Comparison of ENCODE assay signal across 10 cellular contexts in genomic region chr1:6428453-6428852, GRCh38. TPM values are rescaled to one million over a fixed set of nuclear protein-coding genes. Genes with fewer than 3 reads are reported as not detected.
A peak's percentile ranks its signal among the peaks of the same experiment; 100 is the strongest.
DNase-seq lines count a peak whose midpoint lies in the region; ATAC-seq, FAIRE-seq and TF ChIP-seq lines count a peak whose summit lies in the region.
"Not testable (repeated sequence)": the region's sequence is repeated elsewhere in the genome, so short reads cannot be mapped to it uniquely, and the experiment has no call there.
"Had no signal": no experiment of that assay in that cellular context is flagged by ENCODE, and none has a peak within 500 bp of the region (broad histone marks: within the 10 kb centered on the region; RNA-seq: fewer than 3 reads in every experiment).

No MANE protein-coding gene starts in this region.

- not testable (repeated sequence) for H3K9ac ChIP-seq in GM12878 (ENCODE audit: control insufficient read depth, insufficient read depth, low read length); endodermal cell (ENCODE audit: extremely low read depth, low read length, poor library complexity, severe bottlenecking); neural progenitor cell

- H3K9me3 ChIP-seq in GM12878 (replicated peaks; ENCODE audit: control insufficient read depth, insufficient read depth, low read length); endodermal cell (ENCODE audit: control insufficient read depth, low read length); neural progenitor cell (ENCODE audit: low read depth): not testable (repeated sequence)

- CTCF ChIA-PET in GM12878 (lab: Yijun Ruan, JAX): interaction anchor here (0.7 to 10.9 kb wide), 2 partner anchors 12 to 41 kb away, joined by 4 to 137 read pairs; no protein-coding TSS in a partner anchor

- H3K27ac ChIP-seq in 22Rv1: 0 out of 2 replicates have a peak overlapping the region, but pooled peaks have one; percentile 46
- H3K27ac ChIP-seq in GM12878 (ENCODE audit: control insufficient read depth, insufficient read depth); endodermal cell (ENCODE audit: low read depth, low read length); neural progenitor cell: not testable (repeated sequence)

- not testable (repeated sequence) for H3K36me3 Mint-ChIP-seq in endodermal cell (ENCODE audit: low read depth); neural progenitor cell

- not testable (repeated sequence) for H3K9me3 Mint-ChIP-seq in endodermal cell, neural progenitor cell

- H3K79me2 ChIP-seq in GM12878 (ENCODE audit: control insufficient read depth, insufficient read depth, low read length); neural progenitor cell (ENCODE audit: low read depth): not testable (repeated sequence)

- peak; percentile 62 for ATAC-seq in GM12878

- H4K20me1 ChIP-seq in GM12878 (ENCODE audit: control insufficient read depth, insufficient read depth): not testable (repeated sequence)
- H4K20me1 ChIP-seq in neural progenitor cell (ENCODE audit: low read depth): peaks cover 20% of the 10 kb centered on the region

- DNase-seq in GM12892 (ENCODE audit: insufficient read length); HTR-8/SVneo (ENCODE audit: insufficient read length, low spot score); GM12878 (ENCODE audit: low read depth, low spot score): not testable (repeated sequence)
- peak; percentile 41 for DNase-seq in H7
- DNase-seq in endodermal cell: peak; percentile 32
- DNase-seq in neural progenitor cell (ENCODE audit: low spot score): peak; percentile 1

- H3F3A ChIP-seq in neural progenitor cell (ENCODE audit: low read depth): not testable (repeated sequence)

- H2AFZ ChIP-seq in GM12878 (ENCODE audit: control insufficient read depth, low read depth, low read length); neural progenitor cell (replicated peaks): not testable (repeated sequence)

- not testable (repeated sequence) for H3K27ac Mint-ChIP-seq in endodermal cell, neural progenitor cell

- H3K36me3 ChIP-seq in H7 (replicated peaks; ENCODE audit: control insufficient read depth, insufficient read depth, low read length); GM12878 (ENCODE audit: control insufficient read depth in 2 of 2, insufficient read depth in 2 of 2, low read length in 1 of 2); endodermal cell (ENCODE audit: control insufficient read depth, insufficient read depth, low read length); neural progenitor cell: not testable (repeated sequence)

- not testable (repeated sequence) for BruUV-seq in GM12878 (replicated peaks; lab: Mats Ljungman, UMichigan)

- 2% methylated on average over 6 of the region's 6 CpGs for WGBS in GM12878 (ENCODE audit: insufficient coverage, insufficient replicate concordance, low lambda C conversion rate, missing lambda C conversion rate)
- 78 to 83% methylated on average over 1 to 6 of the region's 6 CpGs for WGBS in endodermal cell (ENCODE audit: insufficient coverage in 1 of 2, insufficient read length in 1 of 2), 2 experiments

- SMC1A ChIA-PET in GM12878 (lab: Charles Lee; ENCODE audit: uncharacterized antibody, unreplicated experiment): not testable (repeated sequence)

- in situ Hi-C loops in GM12878 (cut with MboI): not testable (repeated sequence)

- not testable (repeated sequence) for TF ChIP-seq EP300 in GM12878 (IDR thresholded peaks at IDR 0.05; ENCODE audit: borderline replicate concordance in 1 of 2, control insufficient read depth in 1 of 2, low read depth in 2 of 2, low read length in 2 of 2)

- TF ChIP-seq RAD21 in GM12878 (IDR thresholded peaks at IDR 0.05; ENCODE audit: insufficient read depth, low read depth, low read length): not testable (repeated sequence)

- H3K4me3 ChIP-seq in H7 (ENCODE audit: insufficient read depth, low read depth, low read length); GM12878; endodermal cell (ENCODE audit: low read length); neural progenitor cell: not testable (repeated sequence)

- POLR2A ChIA-PET in GM12878 (lab: Charles Lee): not testable (repeated sequence)

- RAD21 ChIA-PET in GM12878 (lab: Charles Lee; ENCODE audit: unreplicated experiment): not testable (repeated sequence)

- H3K4me3 Mint-ChIP-seq in endodermal cell, neural progenitor cell: not testable (repeated sequence)

- not testable (repeated sequence) for TF ChIP-seq POLR2A in GM12892 (IDR thresholded peaks at IDR 0.05; ENCODE audit: low read depth, low read length); GM12878 (IDR thresholded peaks at IDR 0.05; ENCODE audit: low read depth, low read length)

- intact Hi-C loops in GM12878 (cut with micrococcal nuclease; ENCODE audit: unreplicated experiment): not testable (repeated sequence)

- H3K4me1 Mint-ChIP-seq in endodermal cell: not testable (repeated sequence)
- peaks cover 23% of the 10 kb centered on the region for H3K4me1 Mint-ChIP-seq in neural progenitor cell

- H3K4me2 ChIP-seq in GM12878 (ENCODE audit: control insufficient read depth, insufficient read depth); neural progenitor cell: not testable (repeated sequence)

- not testable (repeated sequence) for H3K4me1 ChIP-seq in GM12878 (ENCODE audit: control insufficient read depth, insufficient read depth, low read length); endodermal cell (ENCODE audit: control insufficient read depth, insufficient read depth, low read length)
- H3K4me1 ChIP-seq in neural progenitor cell: peaks cover 12% of the 10 kb centered on the region

- peaks cover 38% of the 10 kb centered on the region for H3K27me3 ChIP-seq in H7 (ENCODE audit: control insufficient read depth, insufficient read depth, low read length)
- peaks cover 6 to 13% of the 10 kb centered on the region in 2 experiments; a peak in 3 of 4 replicates for H3K27me3 ChIP-seq in GM12878 (replicated peaks in 1 of 2; ENCODE audit: control insufficient read depth in 2 of 2, insufficient read depth in 2 of 2, low read length in 1 of 2)
- peaks cover 60% of the 10 kb centered on the region for H3K27me3 ChIP-seq in endodermal cell (ENCODE audit: control insufficient read depth, insufficient read depth, low read length, poor library complexity, severe bottlenecking)
- H3K27me3 ChIP-seq in neural progenitor cell: peaks cover 58% of the 10 kb centered on the region

- not testable (repeated sequence) for TF ChIP-seq CTCF in 22Rv1 (IDR thresholded peaks at IDR 0.05); GM12878 (IDR thresholded peaks at IDR 0.05 in 2 of 3, conservative IDR thresholded peaks at IDR 0.05 in 1 of 3; ENCODE audit: control insufficient read depth in 2 of 3, extremely low read depth in 1 of 3, insufficient read depth in 1 of 3, low read depth in 3 of 3, low read length in 3 of 3); endodermal cell (conservative IDR thresholded peaks at IDR 0.05); neural progenitor cell (IDR thresholded peaks at IDR 0.05)

- FAIRE-seq in GM12892 (lab: Jason Lieb, UNC): peak; percentile 94
- peak; percentile 74 for FAIRE-seq in HTR-8/SVneo (lab: Jason Lieb, UNC)
- FAIRE-seq in GM12878 (lab: Jason Lieb, UNC): not testable (repeated sequence)

- H3K27me3 Mint-ChIP-seq in endodermal cell (ENCODE audit: insufficient read depth) (peaks cover 63% of the 10 kb centered on the region), neural progenitor cell (ENCODE audit: insufficient read depth, low read depth) (peaks cover 38% of the 10 kb centered on the region)

RNA-seq across cellular contexts. Expression of gene ESPN, which starts 3.9 kb away (rescaled TPM):
- not detected for polyA plus RNA-seq in GM12892 (2012; ENCODE audit: missing spikeins)
- total RNA-seq in H7 (2014; rRNA removed; shearing (Covaris generic)): 8.7 and 9.3 TPM in 2 replicates
- 0.59 and 1.2 TPM in 2 replicates for total RNA-seq in GM12878 (2013; cell fraction: nucleolus; rRNA removed)
- total RNA-seq in GM12878 (2014; rRNA removed) (0.44 TPM in 1 of 2 replicates, not detected in the other), GM12878 (2014; rRNA removed; fragmentation: Illumina TruSeq; extraction: Trizol) (not detected in 2 replicates), GM12878 (2021) (0.59 and 0.90 TPM in 2 replicates), endodermal cell (10 to 100 TPM in 1 of 2 donors, 1 to 10 TPM in 1; 4.1 to 10.5 TPM), neural progenitor cell (ENCODE audit: low replicate concordance) (7.1 and 11.0 TPM in 2 replicates)
- not detected for polyA plus RNA-seq in GM12878 (2011; ENCODE audit: low read depth)
- polyA plus RNA-seq in GM12878 (2011; rRNA removed) (0.19 and 0.71 TPM in 2 replicates), GM12878 (2014; fragmentation: Illumina TruSeq; extraction: Trizol) (not detected in 2 replicates), GM12878 (2014; fragmentation: Nextera tagmentation; extraction: Ambion mirVana) (not detected), GM12878 (2014; rRNA removed) (0.18 and 0.28 TPM in 2 replicates), GM12878 (2016; fragmentation: Nextera tagmentation; extraction: Ambion mirVana) (not detected)
- polyA plus RNA-seq in GM12878 (2011; cell fraction: cytosol; rRNA removed): 0.43 and 0.60 TPM in 2 replicates
- polyA plus RNA-seq in GM12878 (2011; cell fraction: nucleus; rRNA removed): 9.4 and 9.6 TPM in 2 replicates
- 0.51 and 0.54 TPM in 2 replicates for polyA plus RNA-seq in GM12878 (2012)
- polyA minus RNA-seq in GM12878 (2011; rRNA and poly(A)+ RNA removed): 1.8 TPM in 1 of 2 replicates, not detected in the other
- 0.53 TPM in 1 of 2 replicates, not detected in the other for polyA minus RNA-seq in GM12878 (2011; cell fraction: cytosol; rRNA and poly(A)+ RNA removed)
- 1.6 and 2.2 TPM in 2 replicates for polyA minus RNA-seq in GM12878 (2011; cell fraction: nucleus; rRNA and poly(A)+ RNA removed)
- polyA plus RNA-seq in endodermal cell (2013, experiment 1 of 2): 4.7 TPM
- 3.0 TPM for polyA plus RNA-seq in endodermal cell (2013, experiment 2 of 2)
- total RNA-seq: Daoy had no signal

RNA-seq across cellular contexts. Expression of gene HES2, which starts 8.7 kb away (rescaled TPM):
- 0.57 TPM for polyA plus RNA-seq in GM12892 (2012; ENCODE audit: missing spikeins)
- 0.04 and 0.62 TPM in 2 replicates for total RNA-seq in H7 (2014; rRNA removed; shearing (Covaris generic))
- 0.38 and 0.49 TPM in 2 replicates for total RNA-seq in GM12878 (2013; cell fraction: nucleolus; rRNA removed)
- total RNA-seq in GM12878 (2014; rRNA removed) (0.16 and 0.28 TPM in 2 replicates), GM12878 (2014; rRNA removed; fragmentation: Illumina TruSeq; extraction: Trizol) (0.13 and 0.14 TPM in 2 replicates), GM12878 (2021) (0.32 and 1.0 TPM in 2 replicates), endodermal cell (not detected), neural progenitor cell (ENCODE audit: low replicate concordance) (0.04 and 0.22 TPM in 2 replicates)
- 0.38 TPM for polyA plus RNA-seq in GM12878 (2011; ENCODE audit: low read depth)
- polyA plus RNA-seq in GM12878 (2011; rRNA removed) (0.23 and 0.27 TPM in 2 replicates), GM12878 (2014; fragmentation: Illumina TruSeq; extraction: Trizol) (0.13 and 0.16 TPM in 2 replicates), GM12878 (2014; fragmentation: Nextera tagmentation; extraction: Ambion mirVana) (under 1 TPM; 0.13 TPM), GM12878 (2014; rRNA removed) (0.16 and 0.49 TPM in 2 replicates), GM12878 (2016; fragmentation: Nextera tagmentation; extraction: Ambion mirVana) (1 to 10 TPM; 1.2 to 2.0 TPM)
- polyA plus RNA-seq in GM12878 (2011; cell fraction: cytosol; rRNA removed): 0.33 and 0.35 TPM in 2 replicates
- 0.26 and 0.43 TPM in 2 replicates for polyA plus RNA-seq in GM12878 (2011; cell fraction: nucleus; rRNA removed)
- 0.89 and 1.5 TPM in 2 replicates for polyA plus RNA-seq in GM12878 (2012)
- polyA minus RNA-seq in GM12878 (2011; rRNA and poly(A)+ RNA removed): 0.15 and 0.31 TPM in 2 replicates
- polyA minus RNA-seq in GM12878 (2011; cell fraction: cytosol; rRNA and poly(A)+ RNA removed): 0.62 TPM in 1 of 2 replicates, not detected in the other
- 0.12 and 0.57 TPM in 2 replicates for polyA minus RNA-seq in GM12878 (2011; cell fraction: nucleus; rRNA and poly(A)+ RNA removed)
- polyA plus RNA-seq in endodermal cell (2013, experiment 1 of 2): 0.46 TPM
- 0.04 TPM for polyA plus RNA-seq in endodermal cell (2013, experiment 2 of 2)
- total RNA-seq: Calu3; CD4-positive, alpha-beta memory T cell; Daoy had no signal
- polyA plus RNA-seq: CD4-positive, alpha-beta memory T cell had no signal

RNA-seq across cellular contexts. Expression of gene ACOT7, which starts 34.9 kb away (rescaled TPM):
- 46.6 TPM for polyA plus RNA-seq in GM12892 (2012; ENCODE audit: missing spikeins)
- 68.9 and 76.3 TPM in 2 replicates for total RNA-seq in H7 (2014; rRNA removed; shearing (Covaris generic))
- total RNA-seq in GM12878 (2013; cell fraction: nucleolus; rRNA removed): 10.4 and 10.7 TPM in 2 replicates
- 46.8 and 58.7 TPM in 2 replicates for total RNA-seq in GM12878 (2014; rRNA removed)
- total RNA-seq in GM12878 (2014; rRNA removed; fragmentation: Illumina TruSeq; extraction: Trizol): 26.2 and 26.6 TPM in 2 replicates
- total RNA-seq in GM12878 (2021): 96.9 and 106 TPM in 2 replicates
- polyA plus RNA-seq in GM12878 (2011; ENCODE audit: low read depth): 21.4 TPM
- 25.1 and 63.8 TPM in 2 replicates for polyA plus RNA-seq in GM12878 (2011; rRNA removed)
- polyA plus RNA-seq in GM12878 (2011; cell fraction: cytosol; rRNA removed): 78.3 and 91.7 TPM in 2 replicates
- polyA plus RNA-seq in GM12878 (2011; cell fraction: nucleus; rRNA removed): 66.6 and 118 TPM in 2 replicates
- 40.9 and 50.2 TPM in 2 replicates for polyA plus RNA-seq in GM12878 (2012)
- polyA plus RNA-seq in GM12878 (2014; fragmentation: Illumina TruSeq; extraction: Trizol): 15.6 and 47.8 TPM in 2 replicates
- polyA plus RNA-seq in GM12878 (2014; fragmentation: Nextera tagmentation; extraction: Ambion mirVana): 10 to 100 TPM in 1 of 2 experiments, 1 to 10 TPM in 1; 8.9 to 20.2 TPM
- 91.3 and 95.0 TPM in 2 replicates for polyA plus RNA-seq in GM12878 (2014; rRNA removed)
- 100 to 1,000 TPM; 190 to 206 TPM for polyA plus RNA-seq in GM12878 (2016; fragmentation: Nextera tagmentation; extraction: Ambion mirVana)
- polyA minus RNA-seq in GM12878 (2011; rRNA and poly(A)+ RNA removed): 48.9 and 64.2 TPM in 2 replicates
- 20.3 and 20.8 TPM in 2 replicates for polyA minus RNA-seq in GM12878 (2011; cell fraction: cytosol; rRNA and poly(A)+ RNA removed)
- 9.7 and 21.4 TPM in 2 replicates for polyA minus RNA-seq in GM12878 (2011; cell fraction: nucleus; rRNA and poly(A)+ RNA removed)
- total RNA-seq in endodermal cell: 10 to 100 TPM; 51.3 to 70.7 TPM
- 87.9 TPM for polyA plus RNA-seq in endodermal cell (2013, experiment 1 of 2)
- 87.7 TPM for polyA plus RNA-seq in endodermal cell (2013, experiment 2 of 2)
- total RNA-seq in neural progenitor cell (ENCODE audit: low replicate concordance): 19.6 and 44.9 TPM in 2 replicates

RNA-seq across cellular contexts. Expression of gene TNFRSF25, which starts 37.5 kb away (rescaled TPM):
- not detected for polyA plus RNA-seq in GM12892 (2012; ENCODE audit: missing spikeins)
- 5.4 and 15.7 TPM in 2 replicates for total RNA-seq in H7 (2014; rRNA removed; shearing (Covaris generic))
- total RNA-seq in GM12878 (2013; cell fraction: nucleolus; rRNA removed): 12.4 and 16.1 TPM in 2 replicates
- total RNA-seq in GM12878 (2014; rRNA removed) (0.16 TPM in 1 of 2 replicates, not detected in the other), GM12878 (2014; rRNA removed; fragmentation: Illumina TruSeq; extraction: Trizol) (not detected in 2 replicates), GM12878 (2021) (0.46 and 0.58 TPM in 2 replicates), endodermal cell (10 to 100 TPM; 25.9 to 26.9 TPM), neural progenitor cell (ENCODE audit: low replicate concordance) (15.6 and 23.7 TPM in 2 replicates)
- polyA plus RNA-seq in GM12878 (2011; ENCODE audit: low read depth): not detected
- polyA plus RNA-seq in GM12878 (2011; rRNA removed) (5.0 and 8.6 TPM in 2 replicates), GM12878 (2014; fragmentation: Illumina TruSeq; extraction: Trizol) (not detected in 2 replicates), GM12878 (2014; fragmentation: Nextera tagmentation; extraction: Ambion mirVana) (not detected), GM12878 (2014; rRNA removed) (0.30 and 1.00 TPM in 2 replicates), GM12878 (2016; fragmentation: Nextera tagmentation; extraction: Ambion mirVana) (under 1 TPM; 0.23 to 0.29 TPM)
- polyA plus RNA-seq in GM12878 (2011; cell fraction: cytosol; rRNA removed): 10.1 and 17.7 TPM in 2 replicates
- polyA plus RNA-seq in GM12878 (2011; cell fraction: nucleus; rRNA removed): 65.4 and 67.1 TPM in 2 replicates
- polyA plus RNA-seq in GM12878 (2012): 0.11 and 0.36 TPM in 2 replicates
- polyA minus RNA-seq in GM12878 (2011; rRNA and poly(A)+ RNA removed): 2.9 and 6.4 TPM in 2 replicates
- 2.3 and 3.7 TPM in 2 replicates for polyA minus RNA-seq in GM12878 (2011; cell fraction: cytosol; rRNA and poly(A)+ RNA removed)
- 3.4 and 5.3 TPM in 2 replicates for polyA minus RNA-seq in GM12878 (2011; cell fraction: nucleus; rRNA and poly(A)+ RNA removed)
- 39.9 TPM for polyA plus RNA-seq in endodermal cell (2013, experiment 1 of 2)
- polyA plus RNA-seq in endodermal cell (2013, experiment 2 of 2): 30.2 TPM
